Comparison of ENCODE assay signal across 9 cellular contexts in genomic region chr10:69345402-69345801, GRCh38.
DNase-seq lines count a peak whose midpoint lies in the region; ATAC-seq and TF ChIP-seq lines count a peak whose summit lies in the region.
"Had no signal": no experiment of that assay in that cellular context is flagged by ENCODE, and none has a peak within 500 bp of the region (broad histone marks: within the 10 kb centered on the region; RNA-seq: fewer than 3 reads in every experiment).

No MANE protein-coding gene starts in this region.

- POLR2A ChIA-PET in A673 (lab: Charles Lee; ENCODE audit: low non-redundant PET) = no interaction called here
- POLR2A ChIA-PET in activated CD4-positive, alpha-beta memory T cell treated with anti-CD3 and anti-CD28 coated beads for 36 hours (lab: Charles Lee) = interaction anchor here (1.3 kb wide), 1 partner anchor 27 kb away, joined by 7 read pairs; no protein-coding TSS in a partner anchor

- no peak overlapping the region for H3K4me3 ChIP-seq in A673 (ENCODE audit: low read depth, low read length, poor library complexity, severe bottlenecking)

- no TSS peak for BruUV-seq in A673 (replicated peaks; lab: Mats Ljungman, UMichigan)

- no peaks in the 10 kb centered on the region for H3K9me3 Mint-ChIP-seq in activated CD4-positive, alpha-beta memory T cell treated with anti-CD3 and anti-CD28 coated beads for 36 hours

- CTCF ChIA-PET in A673 (lab: Charles Lee) = no interaction called here
- CTCF ChIA-PET in activated CD4-positive, alpha-beta memory T cell treated with anti-CD3 and anti-CD28 coated beads for 36 hours (lab: Charles Lee) = interaction anchor here (0.6 to 1.2 kb wide), 3 partner anchors 26 to 997 kb away, joined by 3 read pairs; no protein-coding TSS in a partner anchor

- H3K36me3 ChIP-seq in A673 (ENCODE audit: insufficient read depth, low read length, poor library complexity, severe bottlenecking) (peaks cover 10% of the 10 kb centered on the region), KOPT-K1 (ENCODE audit: insufficient read depth, low read length) (peaks cover 12% of the 10 kb centered on the region; the same call in 1 of the 2 replicates)

- peak overlapping the region; percentile 74 for H3K27ac Mint-ChIP-seq in activated CD4-positive, alpha-beta memory T cell treated with anti-CD3 and anti-CD28 coated beads for 36 hours

- no peak for TF ChIP-seq CTCF in A673 (conservative IDR thresholded peaks at IDR 0.05; ENCODE audit: low read depth, low read length)

- peaks cover 8% of the 10 kb centered on the region for H3K4me1 ChIP-seq in A673 (ENCODE audit: insufficient read depth, low read length, poor library complexity, severe bottlenecking)

- no peak overlapping the region for H3K4me3 Mint-ChIP-seq in activated CD4-positive, alpha-beta memory T cell treated with anti-CD3 and anti-CD28 coated beads for 36 hours

- intact Hi-C loops in A673 (cut with micrococcal nuclease; ENCODE audit: unreplicated experiment) (no loop called here), left colon (cut with DNase I, micrococcal nuclease) (no loop called here)
- intact Hi-C loops in activated CD4-positive, alpha-beta memory T cell treated with anti-CD3 and anti-CD28 coated beads for 36 hours (cut with micrococcal nuclease) = no loop called here

- H3K27ac ChIP-seq in A673 (ENCODE audit: low read depth, low read length, poor library complexity, severe bottlenecking) = peak overlapping the region; percentile 37
- peak overlapping the region; percentile 76 for H3K27ac ChIP-seq in KOPT-K1 (ENCODE audit: low read depth, low read length, poor library complexity, severe bottlenecking)
- H3K27ac ChIP-seq: brain microvascular endothelial cell had no signal

- H3K9me3 ChIP-seq in A673 (ENCODE audit: low read depth, low read length, poor library complexity, severe bottlenecking) (no peaks in the 10 kb centered on the region), KOPT-K1 (ENCODE audit: insufficient read depth, low read length, poor library complexity, severe bottlenecking) (no peaks in the 10 kb centered on the region)

- H3K27me3 Mint-ChIP-seq in activated CD4-positive, alpha-beta memory T cell treated with anti-CD3 and anti-CD28 coated beads for 36 hours = no peaks in the 10 kb centered on the region

- H3K27me3 ChIP-seq in A673 (replicated peaks; ENCODE audit: insufficient read depth, low read depth, low read length, poor library complexity) = no peaks in the 10 kb centered on the region
- H3K27me3 ChIP-seq: brain microvascular endothelial cell had no signal

- H3K36me3 Mint-ChIP-seq in activated CD4-positive, alpha-beta memory T cell treated with anti-CD3 and anti-CD28 coated beads for 36 hours = peaks cover 43% of the 10 kb centered on the region

- H3K4me1 Mint-ChIP-seq in activated CD4-positive, alpha-beta memory T cell treated with anti-CD3 and anti-CD28 coated beads for 36 hours (ENCODE audit: low read depth) = peaks cover 85% of the 10 kb centered on the region

- peak; percentile 27 for ATAC-seq in left colon
- no peak for ATAC-seq in HG02798 (IDR thresholded peaks at IDR 0.05; ENCODE audit: poor library complexity, unreplicated experiment)

- no peak for DNase-seq in A673 (ENCODE audit: low spot score)
- DNase-seq in activated CD4-positive, alpha-beta memory T cell treated with anti-CD3 and anti-CD28 coated beads for 36 hours = no peak
- no peak for DNase-seq in left colon
- DNase-seq in activated effector memory CD4-positive, alpha-beta T cell treated with anti-CD3 and anti-CD28 coated beads, Interleukin-2, amount 50 U/mL, for 16 hours = no peak
- no peak for DNase-seq in HUDEP-2 (lab: John Stamatoyannopoulos, UW; ENCODE audit: unreplicated experiment in 76 of 76)
- DNase-seq in MV-4-11 (lab: John Stamatoyannopoulos, UW) = no peak
- DNase-seq: brain microvascular endothelial cell had no signal
